16 cellular contexts compared by ENCODE assay signal in genomic region chr20:6702144-6702543, GRCh38.
DNase-seq lines count a peak whose midpoint lies in the region; ATAC-seq and TF ChIP-seq lines count a peak whose summit lies in the region.
"Had no signal": no experiment of that assay in that cellular context is flagged by ENCODE, and none has a peak within 500 bp of the region (broad histone marks: within the 10 kb centered on the region; RNA-seq: fewer than 3 reads in every experiment).

No MANE protein-coding gene starts in this region.

- no peak overlapping the region for H3K4me3 Mint-ChIP-seq in Calu3 (ENCODE audit: low read depth, unreplicated experiment)
- no peak overlapping the region for H3K4me3 Mint-ChIP-seq in effector memory CD8-positive, alpha-beta T cell
- H3K4me3 Mint-ChIP-seq: GM23338 had no signal

- peaks cover 90% of the 10 kb centered on the region for H3K4me1 Mint-ChIP-seq in Calu3 (ENCODE audit: low read depth, unreplicated experiment)
- H3K4me1 Mint-ChIP-seq in effector memory CD8-positive, alpha-beta T cell (ENCODE audit: low read depth in 2 of 2) = no peaks in the 10 kb centered on the region

- no peaks in the 10 kb centered on the region for H3K27me3 ChIP-seq in thyroid gland
- H3K27me3 ChIP-seq: BE2C had no signal

- no TSS peak for BruUV-seq in Calu3 (replicated peaks; lab: Mats Ljungman, UMichigan)

- ATAC-seq in HG03045 (IDR thresholded peaks at IDR 0.05; ENCODE audit: unreplicated experiment) = no peak
- no peak for ATAC-seq in GM19455 (IDR thresholded peaks at IDR 0.05; ENCODE audit: unreplicated experiment)
- ATAC-seq in effector memory CD8-positive, alpha-beta T cell (replicated peaks) = no peak
- ATAC-seq: GM23338, K562 had no signal

- H3K27me3 Mint-ChIP-seq in Calu3 (ENCODE audit: unreplicated experiment) = no peaks in the 10 kb centered on the region
- no peaks in the 10 kb centered on the region for H3K27me3 Mint-ChIP-seq in effector memory CD8-positive, alpha-beta T cell

- H3K4me3 ChIP-seq in thyroid gland (replicated peaks in 1 of 3) = no peak overlapping the region
- H3K4me3 ChIP-seq: GM23338, K562, SK-N-MC had no signal

- no peaks in the 10 kb centered on the region for H3K36me3 ChIP-seq in thyroid gland
- H3K36me3 ChIP-seq: BE2C had no signal

- H3K9me3 Mint-ChIP-seq in Calu3 (ENCODE audit: low read depth, unreplicated experiment) = no peaks in the 10 kb centered on the region
- peaks cover 8 to 12% of the 10 kb centered on the region in 2 donors for H3K9me3 Mint-ChIP-seq in effector memory CD8-positive, alpha-beta T cell
- H3K9me3 Mint-ChIP-seq: GM23338 had no signal

- H3K27ac Mint-ChIP-seq in Calu3 (ENCODE audit: unreplicated experiment) = peak overlapping the region; percentile 44
- H3K27ac Mint-ChIP-seq in effector memory CD8-positive, alpha-beta T cell = no peak overlapping the region

- intact Hi-C loops in Calu3 (cut with micrococcal nuclease; ENCODE audit: unreplicated experiment) (loop anchor here (5.0 kb wide), 1 partner anchor 65 kb away; the partner anchor contains the start of gene BMP2), thyroid gland (cut with DNase I) (no loop called here)

- H3K9me3 ChIP-seq in thyroid gland = no peaks in the 10 kb centered on the region
- H3K9me3 ChIP-seq: BE2C had no signal

- H3K36me3 Mint-ChIP-seq in Calu3 (ENCODE audit: insufficient read depth, unreplicated experiment) = peaks cover 5% of the 10 kb centered on the region
- no peaks in the 10 kb centered on the region for H3K36me3 Mint-ChIP-seq in effector memory CD8-positive, alpha-beta T cell (ENCODE audit: insufficient read depth)

- CTCF ChIA-PET in Calu3 (lab: Charles Lee) = no interaction called here

- no peak for DNase-seq in Calu3
- DNase-seq in dermis blood vessel endothelial cell = peak; percentile 71
- DNase-seq in lung microvascular endothelial cell (ENCODE audit: low read depth in 2 of 2) = peak; percentile 51 to 89
- DNase-seq in thyroid gland = no peak
- DNase-seq in effector memory CD8-positive, alpha-beta T cell = no peak
- DNase-seq: ACHN, BE2C, DMS153, NCI-H1092, NCI-H1694 treated with DMSO at 0.1 percent for 48 hours, NCI-H69 had no signal

- TF ChIP-seq CTCF in Calu3 (IDR thresholded peaks at IDR 0.05; ENCODE audit: unreplicated experiment) = no peak
- no peak for TF ChIP-seq CTCF in thyroid gland (IDR thresholded peaks at IDR 0.05)

- H3K27ac ChIP-seq in thyroid gland = peak overlapping the region; percentile 39 to 75 (median 55)
- H3K27ac ChIP-seq: SK-N-MC had no signal

- TF ChIP-seq POLR2A in thyroid gland (IDR thresholded peaks at IDR 0.05) = no peak

- H3K4me1 ChIP-seq in thyroid gland = peaks cover 29 to 61% of the 10 kb centered on the region in 2 donors
- H3K4me1 ChIP-seq: BE2C had no signal

Comparison
In these comparisons a context has a peak if more than half of its experiments do, and no peak if none do; other contexts are left out.
1. DNase-seq: peak in dermis blood vessel endothelial cell (single experiment) and lung microvascular endothelial cell (2 of 2); none in Calu3 (single experiment), thyroid gland (0 of 2) and effector memory CD8-positive, alpha-beta T cell (0 of 3).